Comparison of ENCODE assay signal across 1 cellular context in genomic region chr12:29782285-29782820, GRCh38.
TF ChIP-seq lines count a peak whose summit lies in the region.

No MANE protein-coding gene starts in this region.

TF ChIP-seq in SK-N-SH treated with all-trans-retinoic acid at 6 μM for 48 hours, 23 proteins besides CTCF, POLR2A, EP300 and RAD21 (continued from another document):
- no peak for TF ChIP-seq POU6F1 (CRISPR knock-in tag; IDR thresholded peaks at IDR 0.05; ENCODE audit: borderline replicate concordance, low read depth)
- TF ChIP-seq ESRRG (CRISPR knock-in tag; IDR thresholded peaks at IDR 0.05), result no peak
- TF ChIP-seq ZNF70 (CRISPR knock-in tag; IDR thresholded peaks at IDR 0.05), result no peak
- TF ChIP-seq PPARA (CRISPR knock-in tag; IDR thresholded peaks at IDR 0.05; ENCODE audit: borderline replicate concordance), result no peak
- no peak for TF ChIP-seq ARNTL (CRISPR knock-in tag; IDR thresholded peaks at IDR 0.05; ENCODE audit: borderline replicate concordance, low read depth)
- no peak for TF ChIP-seq TOX (CRISPR knock-in tag; IDR thresholded peaks at IDR 0.05; ENCODE audit: borderline replicate concordance)
